In the genomic region with DNA sequence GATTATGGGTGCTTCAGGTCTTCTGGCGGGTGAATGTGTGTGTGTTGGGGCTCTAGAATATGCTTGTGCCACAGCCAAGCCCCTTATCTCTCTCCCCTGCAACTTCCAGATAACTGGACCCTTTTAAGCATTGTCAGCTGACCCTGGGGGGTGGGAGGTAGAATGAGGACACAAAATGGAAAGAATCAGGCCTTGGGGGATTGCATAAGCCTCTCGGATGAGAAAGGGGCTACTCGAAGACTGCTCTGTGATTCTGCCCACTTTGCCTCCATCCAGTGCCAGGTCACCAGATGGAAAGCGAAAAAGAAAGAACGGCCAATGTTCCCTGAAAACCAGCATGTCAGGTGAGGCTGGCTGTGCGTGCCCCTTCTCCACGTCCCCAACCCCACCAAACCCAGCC, we compare ENCODE assay signal across 22 cellular contexts. TPM values are rescaled to one million over a fixed set of nuclear protein-coding genes. Genes with fewer than 3 reads are reported as not detected.
A peak's percentile ranks its signal among the peaks of the same experiment; 100 is the strongest.
DNase-seq lines count a peak whose midpoint lies in the region; ATAC-seq lines count a peak whose summit lies in the region.
"Had no signal": no experiment of that assay in that cellular context is flagged by ENCODE, and none has a peak within 500 bp of the region (broad histone marks: within the 10 kb centered on the region; RNA-seq: fewer than 3 reads in every experiment).

No MANE protein-coding gene starts in this region.

- H3K4me3 ChIP-seq in adipocyte (ENCODE audit: low read length): no peak overlapping the region
- no peak overlapping the region for H3K4me3 ChIP-seq in stomach smooth muscle (ENCODE audit: low read length in 2 of 2)

- peaks cover 55% of the 10 kb centered on the region for H3K4me1 ChIP-seq in adipocyte (ENCODE audit: control insufficient read depth, insufficient read depth, low read length)
- peaks cover 56% of the 10 kb centered on the region for H3K4me1 ChIP-seq in stomach smooth muscle (ENCODE audit: control insufficient read depth, insufficient read depth, low read length)

- no peak for ATAC-seq in GM21723 (IDR thresholded peaks at IDR 0.05; ENCODE audit: unreplicated experiment)
- ATAC-seq: HCT116; natural killer cell treated with Interleukin-12 subunit alpha and Interleukin-12 subunit beta and Interleukin-15 and Interleukin-18, amount 100 ng/mL, for 72 hours had no signal

- H3K9ac ChIP-seq in adipocyte (ENCODE audit: low read length): peak overlapping the region; percentile 70
- H3K9ac ChIP-seq in stomach smooth muscle (ENCODE audit: low read length in 2 of 2): peak overlapping the region in 1 of 2 donors; percentile 8

- in situ Hi-C loops in G401 (cut with HindIII; ENCODE audit: low sequenced_read_pairs): no loop called here

- peak; percentile 83 for DNase-seq in G401 (ENCODE audit: low spot score)
- DNase-seq in adipocyte (ENCODE audit: low read depth): no peak
- no peak for DNase-seq in SKM-1 (lab: John Stamatoyannopoulos, UW; ENCODE audit: unreplicated experiment)
- no peak for DNase-seq in LoVo (ENCODE audit: low spot score)
- no peak for DNase-seq in DMS 273 (lab: John Stamatoyannopoulos, UW; ENCODE audit: unreplicated experiment)
- DNase-seq: activated CD4-positive, alpha-beta T cell treated with anti-CD3 and anti-CD28 coated beads, Interleukin-2, amount 50 U/mL, for 1 hour; activated naive CD4-positive, alpha-beta T cell treated with anti-CD3 and anti-CD28 coated beads, Interleukin-2, amount 50 U/mL, for 16 hours; activated T-cell treated with anti-CD3 and anti-CD28 coated beads, Interleukin-2, amount 50 U/mL, for 1 hour; COR-L47; dermis blood vessel endothelial cell; EL; NCI-H2029; NCI-H446 treated with DMSO at 0.1 percent for 48 hours; NK-92 treated with Interleukin-12 subunit alpha and Interleukin-12 subunit beta, amount 100 ng/mL, for 24 hours; RPMI8226; spleen; SW 1271 had no signal

- H3K27ac ChIP-seq in layer of hippocampus (ENCODE audit: low read depth, low read length) (peak overlapping the region; percentile 100), stomach smooth muscle (ENCODE audit: low read length) (peak overlapping the region; percentile 93)

- H3K27me3 ChIP-seq in adipocyte (replicated peaks; ENCODE audit: control insufficient read depth, insufficient read depth, low read length) (no peaks in the 10 kb centered on the region), layer of hippocampus (ENCODE audit: control insufficient read depth, insufficient read depth, low read length) (no peaks in the 10 kb centered on the region), stomach smooth muscle (ENCODE audit: control insufficient read depth in 1 of 2, insufficient read depth in 2 of 2, low read length in 2 of 2) (no peaks in the 10 kb centered on the region)
- H3K27me3 ChIP-seq: spleen had no signal

- peaks cover 29% of the 10 kb centered on the region for H3K36me3 ChIP-seq in adipocyte (ENCODE audit: control insufficient read depth, insufficient read depth, low read length, severe bottlenecking)
- H3K36me3 ChIP-seq in stomach smooth muscle (ENCODE audit: control insufficient read depth in 2 of 2, insufficient read depth in 2 of 2, low read length in 2 of 2): peaks cover 14 to 29% of the 10 kb centered on the region in 2 donors

- no peaks in the 10 kb centered on the region for H3K9me3 ChIP-seq in adipocyte (ENCODE audit: control insufficient read depth, low read length)
- no peaks in the 10 kb centered on the region for H3K9me3 ChIP-seq in stomach smooth muscle (ENCODE audit: control insufficient read depth in 2 of 2, low read length in 2 of 2)
- H3K9me3 ChIP-seq: spleen had no signal

RNA-seq across cellular contexts. Expression of gene THRA, which starts 13.8 kb away (rescaled TPM):
- 11.8 and 18.4 TPM in 2 replicates for total RNA-seq in G401 (2014; rRNA removed; shearing (Covaris generic))

RNA-seq across cellular contexts. Expression of gene MED24, which starts 22.4 kb away (rescaled TPM):
- total RNA-seq in G401 (2014; rRNA removed; shearing (Covaris generic)): 70.0 and 90.8 TPM in 2 replicates

RNA-seq across cellular contexts. Expression of gene NR1D1, which starts 23.8 kb away (rescaled TPM):
- total RNA-seq in G401 (2014; rRNA removed; shearing (Covaris generic)): 0.06 and 2.0 TPM in 2 replicates

RNA-seq across cellular contexts. Expression of gene MSL1, which starts 45.2 kb away (rescaled TPM):
- total RNA-seq in G401 (2014; rRNA removed; shearing (Covaris generic)): 67.9 and 80.5 TPM in 2 replicates
